In the genomic region with DNA sequence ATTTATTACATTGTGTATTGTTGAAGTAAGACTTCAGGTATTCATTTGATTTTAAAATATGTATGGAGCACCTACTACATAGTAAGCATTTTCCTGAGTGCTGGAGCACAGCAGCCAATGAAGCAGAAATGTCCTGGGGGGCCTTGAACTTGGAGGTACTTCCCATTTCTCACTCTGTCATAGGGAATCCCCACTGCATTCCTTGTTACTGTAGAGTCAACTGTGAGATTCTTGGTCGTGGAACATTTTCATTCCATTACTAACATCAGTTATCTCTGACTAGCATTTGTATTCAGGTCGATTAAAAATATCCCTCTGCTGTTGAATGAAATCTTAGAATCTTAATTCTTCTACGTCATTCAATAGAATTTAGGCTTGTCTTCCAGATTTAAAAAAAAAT, we compare ENCODE assay signal across 25 cellular contexts.
A peak's percentile ranks its signal among the peaks of the same experiment; 100 is the strongest.
DNase-seq lines count a peak whose midpoint lies in the region; ATAC-seq and TF ChIP-seq lines count a peak whose summit lies in the region.
"Had no signal": no experiment of that assay in that cellular context is flagged by ENCODE, and none has a peak within 500 bp of the region (broad histone marks: within the 10 kb centered on the region; RNA-seq: fewer than 3 reads in every experiment).

No MANE protein-coding gene starts in this region.

- H3K79me1 ChIP-seq in mesendoderm (ENCODE audit: low read length): no peaks in the 10 kb centered on the region

- no peak overlapping the region for H2AK5ac ChIP-seq in mesendoderm (ENCODE audit: low read length)

- no peaks in the 10 kb centered on the region for H3K4me1 Mint-ChIP-seq in activated CD8-positive, alpha-beta T cell treated with anti-CD3 and anti-CD28 coated beads, Interleukin-2, amount 10 ng/mL, durations not matched to agents 7 days and 5 days (ENCODE audit: low read depth)
- H3K4me1 Mint-ChIP-seq: stimulated activated naive B cell treated with anti-CD40 and anti-IgM and Interleukin-4, amounts not matched to agents 10 μg/mL and 1 μg/mL and 100 μg/mL, for 72 hours had no signal

- no peaks in the 10 kb centered on the region for H3K9me3 ChIP-seq in ascending aorta
- H3K9me3 ChIP-seq: testis, vagina had no signal

- H3K27ac Mint-ChIP-seq in activated CD8-positive, alpha-beta T cell treated with anti-CD3 and anti-CD28 coated beads, Interleukin-2, amount 10 ng/mL, durations not matched to agents 7 days and 5 days: no peak overlapping the region
- H3K27ac Mint-ChIP-seq: activated T-cell treated with anti-CD3 and anti-CD28 coated beads, Interleukin-2, amount 50 U/mL, for 24 hours; nephron progenitor cell; stimulated activated naive B cell treated with anti-CD40 and anti-IgM and Interleukin-4, amounts not matched to agents 10 μg/mL and 1 μg/mL and 100 μg/mL, for 72 hours had no signal

- no peak overlapping the region for H3K23ac ChIP-seq in mesendoderm (ENCODE audit: low read length)

- H3K36me3 Mint-ChIP-seq in activated CD8-positive, alpha-beta T cell treated with anti-CD3 and anti-CD28 coated beads, Interleukin-2, amount 10 ng/mL, durations not matched to agents 7 days and 5 days (ENCODE audit: low read depth): no peaks in the 10 kb centered on the region
- H3K36me3 Mint-ChIP-seq: mesothelial cell of epicardium; stimulated activated naive B cell treated with anti-CD40 and anti-IgM and Interleukin-4, amounts not matched to agents 10 μg/mL and 1 μg/mL and 100 μg/mL, for 72 hours had no signal

- H2BK120ac ChIP-seq in mesendoderm (ENCODE audit: low read depth, low read length): no peak overlapping the region

- H3K27me3 ChIP-seq in ascending aorta (no peaks in the 10 kb centered on the region), mesendoderm (ENCODE audit: insufficient read depth, low read length, poor library complexity) (no peaks in the 10 kb centered on the region)
- H3K27me3 ChIP-seq: testis, vagina had no signal

- no peak overlapping the region for H4K8ac ChIP-seq in mesendoderm (ENCODE audit: low read depth, low read length)

- no peak for ATAC-seq in activated CD8-positive, alpha-beta T cell treated with anti-CD3 and anti-CD28 coated beads, Interleukin-2, amount 10 ng/mL, durations not matched to agents 7 days and 5 days
- no peak for ATAC-seq in GM18868 (IDR thresholded peaks at IDR 0.05; ENCODE audit: unreplicated experiment)
- ATAC-seq: stimulated activated naive B cell treated with anti-CD40 and anti-IgM and Interleukin-4, amounts not matched to agents 10 μg/mL and 1 μg/mL and 100 μg/mL, for 72 hours had no signal

- no peak overlapping the region for H2BK5ac ChIP-seq in mesendoderm (ENCODE audit: low read length)

- intact Hi-C loops in ascending aorta (cut with DNase I): loop anchor here (10.0 kb wide), 1 partner anchor 50 kb away; no protein-coding TSS in a partner anchor

- H3K9me3 Mint-ChIP-seq in activated CD8-positive, alpha-beta T cell treated with anti-CD3 and anti-CD28 coated beads, Interleukin-2, amount 10 ng/mL, durations not matched to agents 7 days and 5 days (ENCODE audit: insufficient read depth): no peaks in the 10 kb centered on the region
- H3K9me3 Mint-ChIP-seq: activated T-cell treated with anti-CD3 and anti-CD28 coated beads, Interleukin-2, amount 50 U/mL, for 24 hours; mesothelial cell of epicardium; nephron progenitor cell; stimulated activated naive B cell treated with anti-CD40 and anti-IgM and Interleukin-4, amounts not matched to agents 10 μg/mL and 1 μg/mL and 100 μg/mL, for 72 hours had no signal

- peak; percentile 59 for DNase-seq in EH (ENCODE audit: low read depth)
- no peak for DNase-seq in ascending aorta (ENCODE audit: low spot score in 2 of 2)
- peak; percentile 18 for DNase-seq in fibroblast of mammary gland (ENCODE audit: low read depth)
- peak; percentile 28 for DNase-seq in mesendoderm
- no peak for DNase-seq in NCI-H1092 treated with DMSO at 0.1 percent for 48 hours (lab: John Stamatoyannopoulos, UW)
- no peak for DNase-seq in activated CD8-positive, alpha-beta T cell treated with anti-CD3 and anti-CD28 coated beads, Interleukin-2, amount 10 ng/mL, durations not matched to agents 7 days and 5 days
- DNase-seq in DMS53 treated with DMSO at 0.1 percent for 48 hours (lab: John Stamatoyannopoulos, UW; ENCODE audit: unreplicated experiment): no peak
- DNase-seq: activated CD4-positive, CD25-positive, alpha-beta regulatory T cell treated with anti-CD3 and anti-CD28 coated beads, Interleukin-2, amount 50 U/mL, for 72 hours; activated naive CD4-positive, alpha-beta T cell; activated T-cell treated with anti-CD3 and anti-CD28 coated beads, Interleukin-2, amount 50 U/mL, for 24 hours; effector CD4-positive, alpha-beta T cell; H7; left colon; NCI-H146; NCI-H2227 treated with DMSO at 0.1 percent for 48 hours; NCI-H748 treated with DMSO at 0.1 percent for 48 hours; nephron progenitor cell; posterior cingulate gyrus; SHP77; stimulated activated naive B cell treated with anti-CD40 and anti-IgM and Interleukin-4, amounts not matched to agents 10 μg/mL and 1 μg/mL and 100 μg/mL, for 72 hours; testis had no signal

- no peak overlapping the region for H3K56ac ChIP-seq in mesendoderm (ENCODE audit: low read length)

- POLR2A ChIA-PET in activated CD8-positive, alpha-beta T cell treated with anti-CD3 and anti-CD28 coated beads, Interleukin-2, amount 10 ng/mL, durations not matched to agents 7 days and 5 days (lab: Charles Lee): no interaction called here

- H3K36me3 ChIP-seq in ascending aorta (no peaks in the 10 kb centered on the region), mesendoderm (ENCODE audit: control insufficient read depth, insufficient read depth, low read length) (no peaks in the 10 kb centered on the region)
- H3K36me3 ChIP-seq: vagina had no signal

- no peak overlapping the region for H3K4me3 Mint-ChIP-seq in activated CD8-positive, alpha-beta T cell treated with anti-CD3 and anti-CD28 coated beads, Interleukin-2, amount 10 ng/mL, durations not matched to agents 7 days and 5 days
- H3K4me3 Mint-ChIP-seq: activated T-cell treated with anti-CD3 and anti-CD28 coated beads, Interleukin-2, amount 50 U/mL, for 24 hours; mesothelial cell of epicardium; nephron progenitor cell; stimulated activated naive B cell treated with anti-CD40 and anti-IgM and Interleukin-4, amounts not matched to agents 10 μg/mL and 1 μg/mL and 100 μg/mL, for 72 hours had no signal

- H3K27me3 Mint-ChIP-seq in activated CD8-positive, alpha-beta T cell treated with anti-CD3 and anti-CD28 coated beads, Interleukin-2, amount 10 ng/mL, durations not matched to agents 7 days and 5 days (ENCODE audit: low read depth): peaks cover 2% of the 10 kb centered on the region
- H3K27me3 Mint-ChIP-seq: activated T-cell treated with anti-CD3 and anti-CD28 coated beads, Interleukin-2, amount 50 U/mL, for 24 hours; stimulated activated naive B cell treated with anti-CD40 and anti-IgM and Interleukin-4, amounts not matched to agents 10 μg/mL and 1 μg/mL and 100 μg/mL, for 72 hours had no signal

- no peak overlapping the region for H3K4ac ChIP-seq in mesendoderm (ENCODE audit: low read depth, low read length)

- no peak overlapping the region for H3K4me2 ChIP-seq in mesendoderm (ENCODE audit: low read length)
- H3K4me2 ChIP-seq: smooth muscle cell had no signal

- TF ChIP-seq CTCF in ascending aorta (IDR thresholded peaks at IDR 0.05): no peak
- no peak for TF ChIP-seq CTCF in fibroblast of mammary gland (conservative IDR thresholded peaks at IDR 0.05; ENCODE audit: control insufficient read depth, insufficient read depth, low read depth, low read length)

- H2BK15ac ChIP-seq in mesendoderm (replicated peaks; ENCODE audit: low read depth): no peak overlapping the region

- H3K18ac ChIP-seq in mesendoderm (ENCODE audit: low read length): no peak overlapping the region

- H3K4me1 ChIP-seq in ascending aorta (peaks cover 6 to 50% of the 10 kb centered on the region in 2 donors), mesendoderm (ENCODE audit: control insufficient read depth, low read depth, low read length) (peaks cover 3% of the 10 kb centered on the region)
- H3K4me1 ChIP-seq: testis, vagina had no signal

- H4K5ac ChIP-seq in mesendoderm (ENCODE audit: low read length): no peak overlapping the region

- H3K27ac ChIP-seq in ascending aorta: peak overlapping the region; percentile 44 to 65
- no peak overlapping the region for H3K27ac ChIP-seq in mesendoderm (ENCODE audit: low read depth, low read length)
- H3K27ac ChIP-seq: testis, vagina had no signal

- H3K9ac ChIP-seq in mesendoderm (ENCODE audit: low read length): no peak overlapping the region

- no peaks in the 10 kb centered on the region for H3K79me2 ChIP-seq in mesendoderm (ENCODE audit: control insufficient read depth, insufficient read depth, low read length)

- CTCF ChIA-PET in activated CD8-positive, alpha-beta T cell treated with anti-CD3 and anti-CD28 coated beads, Interleukin-2, amount 10 ng/mL, durations not matched to agents 7 days and 5 days (lab: Charles Lee): no interaction called here

- no CpG with 5 or more reads among the region's 3 CpGs for WGBS in mesendoderm (ENCODE audit: extremely low coverage, insufficient coverage, low lambda C conversion rate)

- no peak overlapping the region for H3K4me3 ChIP-seq in ascending aorta
- H3K4me3 ChIP-seq in fibroblast of mammary gland (ENCODE audit: control insufficient read depth, low read depth, low read length): no peak overlapping the region
- H3K4me3 ChIP-seq in mesendoderm (ENCODE audit: low read length): no peak overlapping the region
- H3K4me3 ChIP-seq: smooth muscle cell, testis, vagina had no signal

Comparison
In these comparisons a context has a peak if more than half of its experiments do, and no peak if none do; other contexts are left out.
1. DNase-seq: peak in EH (single experiment), fibroblast of mammary gland (single experiment) and mesendoderm (single experiment); none in ascending aorta (0 of 2), NCI-H1092 treated with DMSO at 0.1 percent for 48 hours (single experiment), activated CD8-positive, alpha-beta T cell treated with anti-CD3 and anti-CD28 coated beads, Interleukin-2, amount 10 ng/mL, durations not matched to agents 7 days and 5 days (single experiment) and DMS53 treated with DMSO at 0.1 percent for 48 hours (single experiment).